Comparison of ENCODE assay signal across 8 cellular contexts in the genomic region with DNA sequence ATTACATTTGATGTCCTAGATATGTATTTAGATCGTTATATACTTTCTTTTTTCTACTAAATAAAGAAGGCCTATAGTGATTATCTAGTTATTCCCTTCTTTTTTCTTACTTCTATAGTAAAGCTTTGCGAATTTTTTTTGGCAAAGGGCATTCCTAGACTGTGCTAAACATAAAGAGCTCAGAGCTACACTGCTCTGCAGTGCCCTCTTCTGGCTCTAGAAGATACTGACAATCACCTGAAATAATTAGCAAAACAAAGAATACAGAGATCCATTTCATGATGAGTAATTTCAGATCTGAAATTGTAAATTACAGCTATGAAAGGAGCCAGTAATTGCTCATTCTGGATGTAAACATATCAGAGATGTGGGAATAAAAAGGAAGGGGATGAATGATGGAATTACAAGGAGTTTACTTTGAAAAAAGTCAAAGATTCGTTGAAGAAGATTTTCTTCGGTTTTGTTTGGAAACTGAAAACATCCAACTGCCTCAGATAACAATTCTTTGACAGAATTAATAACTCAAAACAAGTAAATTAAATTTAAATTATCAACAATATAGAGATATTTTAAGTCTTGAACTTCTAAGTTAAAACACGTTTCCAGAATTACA.
DNase-seq lines count a peak whose midpoint lies in the region; ATAC-seq lines count a peak whose summit lies in the region.

No MANE protein-coding gene starts in this region.

- CTCF ChIA-PET in CD4-positive, alpha-beta memory T cell (lab: Charles Lee; ENCODE audit: partially characterized antibody), result interaction anchor here (0.7 to 6.3 kb wide), 11 partner anchors 9 to 1471 kb away, joined by 3 to 54 read pairs (median 4); no protein-coding TSS in a partner anchor

- H3K27ac ChIP-seq in CD4-positive, alpha-beta memory T cell (ENCODE audit: low read depth, low read length), result no peak overlapping the region

- H3K4me1 ChIP-seq in CD4-positive, alpha-beta memory T cell (ENCODE audit: insufficient read depth, low read length), result no peaks in the 10 kb centered on the region

- peak; percentile 91 for ATAC-seq in GM18517 (IDR thresholded peaks at IDR 0.05; ENCODE audit: unreplicated experiment)
- peak; percentile 75 for ATAC-seq in HG02970 (IDR thresholded peaks at IDR 0.05; ENCODE audit: low FRiP score, unreplicated experiment)
- ATAC-seq in activated naive CD4-positive, alpha-beta T cell treated with anti-CD3 and anti-CD28 coated beads, Interleukin-2, amount 50 U/mL, for 72 hours, result peak; percentile 47 to 80
- peak; percentile 46 for ATAC-seq in left ventricle myocardium superior
- ATAC-seq in stimulated activated effector memory CD8-positive, alpha-beta T cell treated with anti-CD3 and anti-CD28 coated beads, Interleukin-12 subunit alpha, Interleukin-12 subunit beta, amount 100 ng/mL, for 72 hours, result peak; percentile 68

- peaks cover 0 to 3% (median 1%) of the 10 kb centered on the region in 4 donors for H3K4me1 Mint-ChIP-seq in CD4-positive, alpha-beta memory T cell
- H3K4me1 Mint-ChIP-seq in stimulated activated effector memory CD8-positive, alpha-beta T cell treated with anti-CD3 and anti-CD28 coated beads, Interleukin-12 subunit alpha, Interleukin-12 subunit beta, amount 100 ng/mL, for 72 hours, result no peaks in the 10 kb centered on the region

- DNase-seq in CD4-positive, alpha-beta memory T cell, result peak in 4 of 5 donors; percentile 17 to 41 (median 26)
- DNase-seq in NCI-H2029 (lab: John Stamatoyannopoulos, UW), result peak; percentile 3
- peak in 1 of 2 donors; percentile 21 for DNase-seq in activated naive CD4-positive, alpha-beta T cell treated with anti-CD3 and anti-CD28 coated beads, Interleukin-2, amount 50 U/mL, for 72 hours (ENCODE audit: low spot score in 2 of 2)
- no peak for DNase-seq in left ventricle myocardium superior
- DNase-seq in stimulated activated effector memory CD8-positive, alpha-beta T cell treated with anti-CD3 and anti-CD28 coated beads, Interleukin-12 subunit alpha, Interleukin-12 subunit beta, amount 100 ng/mL, for 72 hours (ENCODE audit: low spot score in 2 of 2), result no peak
- no peak for DNase-seq in stimulated activated naive CD4-positive, alpha-beta T cell treated with Interleukin-2 at 50 U/mL for 16 hours (lab: John Stamatoyannopoulos, UW)

- H3K27ac Mint-ChIP-seq in CD4-positive, alpha-beta memory T cell, result no peak overlapping the region
- no peak overlapping the region for H3K27ac Mint-ChIP-seq in activated naive CD4-positive, alpha-beta T cell treated with anti-CD3 and anti-CD28 coated beads, Interleukin-2, amount 50 U/mL, for 72 hours
- no peak overlapping the region for H3K27ac Mint-ChIP-seq in stimulated activated effector memory CD8-positive, alpha-beta T cell treated with anti-CD3 and anti-CD28 coated beads, Interleukin-12 subunit alpha, Interleukin-12 subunit beta, amount 100 ng/mL, for 72 hours

- H3K4me3 Mint-ChIP-seq in CD4-positive, alpha-beta memory T cell, result no peak overlapping the region
- H3K4me3 Mint-ChIP-seq in stimulated activated effector memory CD8-positive, alpha-beta T cell treated with anti-CD3 and anti-CD28 coated beads, Interleukin-12 subunit alpha, Interleukin-12 subunit beta, amount 100 ng/mL, for 72 hours, result no peak overlapping the region

- no peaks in the 10 kb centered on the region for H3K9me3 ChIP-seq in CD4-positive, alpha-beta memory T cell (ENCODE audit: control insufficient read depth in 1 of 2, low read length in 2 of 2)

- intact Hi-C loops in CD4-positive, alpha-beta memory T cell (cut with micrococcal nuclease), result loop anchor here (1.0 to 10.0 kb wide), 4 partner anchors 456 to 1583 kb away; partner anchors contain the start of gene TMTC4
- intact Hi-C loops in left ventricle myocardium superior (cut with micrococcal nuclease), result no loop called here

- POLR2A ChIA-PET in CD4-positive, alpha-beta memory T cell (lab: Charles Lee; ENCODE audit: partially characterized antibody), result interaction anchor here (0.9 to 1.1 kb wide), 2 partner anchors 555 to 1472 kb away, joined by 3 read pairs; no protein-coding TSS in a partner anchor

- H3K27me3 Mint-ChIP-seq in CD4-positive, alpha-beta memory T cell, result peaks cover 2 to 3% of the 10 kb centered on the region in 2 donors

- no peaks in the 10 kb centered on the region for H3K36me3 ChIP-seq in CD4-positive, alpha-beta memory T cell (ENCODE audit: insufficient read depth, low read length)

- no peaks in the 10 kb centered on the region for H3K36me3 Mint-ChIP-seq in CD4-positive, alpha-beta memory T cell
- no peaks in the 10 kb centered on the region for H3K36me3 Mint-ChIP-seq in activated naive CD4-positive, alpha-beta T cell treated with anti-CD3 and anti-CD28 coated beads, Interleukin-2, amount 50 U/mL, for 72 hours
- H3K36me3 Mint-ChIP-seq in stimulated activated effector memory CD8-positive, alpha-beta T cell treated with anti-CD3 and anti-CD28 coated beads, Interleukin-12 subunit alpha, Interleukin-12 subunit beta, amount 100 ng/mL, for 72 hours, result no peaks in the 10 kb centered on the region

- peaks cover 0 to 2% (median 0%) of the 10 kb centered on the region in 8 donors for H3K9me3 Mint-ChIP-seq in CD4-positive, alpha-beta memory T cell
- no peaks in the 10 kb centered on the region for H3K9me3 Mint-ChIP-seq in activated naive CD4-positive, alpha-beta T cell treated with anti-CD3 and anti-CD28 coated beads, Interleukin-2, amount 50 U/mL, for 72 hours
- no peaks in the 10 kb centered on the region for H3K9me3 Mint-ChIP-seq in stimulated activated effector memory CD8-positive, alpha-beta T cell treated with anti-CD3 and anti-CD28 coated beads, Interleukin-12 subunit alpha, Interleukin-12 subunit beta, amount 100 ng/mL, for 72 hours

- no peak overlapping the region for H3K4me3 ChIP-seq in CD4-positive, alpha-beta memory T cell (ENCODE audit: low read length in 2 of 2)

- no peaks in the 10 kb centered on the region for H3K27me3 ChIP-seq in CD4-positive, alpha-beta memory T cell (ENCODE audit: insufficient read depth, low read length)

Comparison
In these comparisons a context has a peak if more than half of its experiments do, and no peak if none do; other contexts are left out.
1. DNase-seq: peak in CD4-positive, alpha-beta memory T cell (4 of 5) and NCI-H2029 (single experiment); none in left ventricle myocardium superior (single experiment), stimulated activated effector memory CD8-positive, alpha-beta T cell treated with anti-CD3 and anti-CD28 coated beads, Interleukin-12 subunit alpha, Interleukin-12 subunit beta, amount 100 ng/mL, for 72 hours (0 of 2) and stimulated activated naive CD4-positive, alpha-beta T cell treated with Interleukin-2 at 50 U/mL for 16 hours (single experiment).
2. Peak in every context shown above with its lines, with median percentiles within 50 percentile points of each other: ATAC-seq.